In genomic region chr17:48046296-48046695, GRCh38 we compare ENCODE assay signal across 10 cellular contexts. TPM values are rescaled to one million over a fixed set of nuclear protein-coding genes. Genes with fewer than 3 reads are reported as not detected.
DNase-seq lines count a peak whose midpoint lies in the region; ATAC-seq and TF ChIP-seq lines count a peak whose summit lies in the region.
"Had no signal": no experiment of that assay in that cellular context is flagged by ENCODE, and none has a peak within 500 bp of the region (broad histone marks: within the 10 kb centered on the region; RNA-seq: fewer than 3 reads in every experiment).

No MANE protein-coding gene starts in this region.

- no TSS peak for BruUV-seq in OCI-LY7 (replicated peaks; lab: Mats Ljungman, UMichigan)

- no peaks in the 10 kb centered on the region for H3K27me3 ChIP-seq in GM23338 (ENCODE audit: insufficient read depth)
- H3K27me3 ChIP-seq: stomach had no signal

- H3K27ac Mint-ChIP-seq in GM23338 (0 out of 2 replicates have a peak overlapping the region, but pooled peaks have one; percentile 44), endothelial cell (ENCODE audit: unreplicated experiment) (no peak overlapping the region)

- H3K4me2 ChIP-seq in GM23338 (peak overlapping the region; percentile 91), OCI-LY7 (ENCODE audit: low read length) (peak overlapping the region; percentile 89)

- H3K36me3 ChIP-seq in GM23338 (ENCODE audit: insufficient read depth) (peaks cover 11% of the 10 kb centered on the region; the same call in 1 of the 2 replicates), OCI-LY7 (ENCODE audit: insufficient read depth, low read length) (peaks cover 10% of the 10 kb centered on the region)

- DNase-seq in GM23338 (ENCODE audit: low spot score) (no peak), OCI-LY7 (ENCODE audit: low spot score) (no peak), endothelial cell (ENCODE audit: low spot score) (no peak), sciatic nerve (ENCODE audit: low spot score) (peak; percentile 54), GM20000 (ENCODE audit: low spot score) (no peak)
- DNase-seq in activated CD8-positive, alpha-beta memory T cell treated with anti-CD3 and anti-CD28 coated beads, Interleukin-2, amount 50 U/mL, for 4 hours: no peak
- DNase-seq: activated CD4-positive, alpha-beta T cell treated with anti-CD3 and anti-CD28 coated beads for 1 hour; NCI-H774; stomach had no signal

- H3K27ac ChIP-seq in GM23338 (ENCODE audit: low read depth) (peak overlapping the region; percentile 89; the same call in 1 of the 2 replicates), OCI-LY7 (ENCODE audit: low read depth, low read length, poor library complexity, severe bottlenecking) (no peak overlapping the region)

- H3K27me3 Mint-ChIP-seq in GM23338 (ENCODE audit: insufficient read depth, low read depth, poor library complexity) (peaks cover 21% of the 10 kb centered on the region), endothelial cell (ENCODE audit: unreplicated experiment) (peaks cover 17% of the 10 kb centered on the region)

- H3K79me2 ChIP-seq in GM23338 (replicated peaks; ENCODE audit: insufficient read depth): peaks cover 42% of the 10 kb centered on the region
- H3K79me2 ChIP-seq in OCI-LY7 (ENCODE audit: insufficient read depth, low read depth, low read length): peaks cover 47% of the 10 kb centered on the region

- CTCF ChIA-PET in OCI-LY7 (lab: Charles Lee; ENCODE audit: unreplicated experiment): interaction anchor here (0.8 to 1.8 kb wide), 2 partner anchors 10 kb away, joined by 4 to 6 read pairs; no protein-coding TSS in a partner anchor

- H3K9me3 ChIP-seq in OCI-LY7 (ENCODE audit: low read length): no peaks in the 10 kb centered on the region
- H3K9me3 ChIP-seq: stomach had no signal

- H3K9me2 ChIP-seq in GM23338 (ENCODE audit: insufficient read depth) (no peaks in the 10 kb centered on the region), OCI-LY7 (ENCODE audit: insufficient read depth, low read length) (no peaks in the 10 kb centered on the region)

- H3K4me1 Mint-ChIP-seq in GM23338: peaks cover 42% of the 10 kb centered on the region
- peaks cover 35% of the 10 kb centered on the region for H3K4me1 Mint-ChIP-seq in endothelial cell (ENCODE audit: unreplicated experiment)

- intact Hi-C loops in OCI-LY7 (cut with micrococcal nuclease; ENCODE audit: unreplicated experiment) (no loop called here), sciatic nerve (cut with DNase I) (no loop called here)

- no peak for ATAC-seq in GM23338
- no peak for ATAC-seq in sciatic nerve
- no peak for ATAC-seq in HG02973 (IDR thresholded peaks at IDR 0.05; ENCODE audit: unreplicated experiment)

- H4K20me1 ChIP-seq in GM23338 (replicated peaks; ENCODE audit: insufficient read depth) (peaks cover 11% of the 10 kb centered on the region), OCI-LY7 (ENCODE audit: insufficient read depth, low read length) (no peaks in the 10 kb centered on the region; the same call in 1 of the 2 replicates)

- H3K36me3 Mint-ChIP-seq in GM23338 (ENCODE audit: low read depth): peaks cover 21% of the 10 kb centered on the region
- H3K36me3 Mint-ChIP-seq in endothelial cell (ENCODE audit: low read depth, unreplicated experiment): peaks cover 12% of the 10 kb centered on the region

- H3K4me3 Mint-ChIP-seq in GM23338 (peak overlapping the region; percentile 98), endothelial cell (ENCODE audit: unreplicated experiment) (peak overlapping the region; percentile 100)

- H3F3A ChIP-seq in GM23338 (replicated peaks; ENCODE audit: low read depth): peaks cover 9% of the 10 kb centered on the region; the same call in 1 of the 2 replicates

- H3K9me3 Mint-ChIP-seq in GM23338 (no peaks in the 10 kb centered on the region), endothelial cell (ENCODE audit: unreplicated experiment) (no peaks in the 10 kb centered on the region)

- TF ChIP-seq CTCF in GM23338 (conservative IDR thresholded peaks at IDR 0.05; ENCODE audit: low read depth in 2 of 2) (no peak), OCI-LY7 (conservative IDR thresholded peaks at IDR 0.05; ENCODE audit: low read length) (no peak), endothelial cell (IDR thresholded peaks at IDR 0.05; ENCODE audit: unreplicated experiment) (no peak), GM20000 (IDR thresholded peaks at IDR 0.05; ENCODE audit: extremely low read depth, missing control alignments) (no peak)

- H3K4me1 ChIP-seq in GM23338 (ENCODE audit: insufficient read depth) (peaks cover 34% of the 10 kb centered on the region), OCI-LY7 (ENCODE audit: insufficient read depth, low read length, poor library complexity, severe bottlenecking) (peaks cover 44% of the 10 kb centered on the region)

- POLR2A ChIA-PET in OCI-LY7 (lab: Charles Lee): interaction anchor here (3.6 kb wide), 1 partner anchor 10 kb away, joined by 29 read pairs; no protein-coding TSS in a partner anchor

- H3K4me3 ChIP-seq in GM23338: peak overlapping the region; percentile 90
- H3K4me3 ChIP-seq in OCI-LY7 (ENCODE audit: low read depth, low read length, poor library complexity, severe bottlenecking): peak overlapping the region; percentile 78

- H2AFZ ChIP-seq in GM23338: no peak overlapping the region
- H2AFZ ChIP-seq in OCI-LY7 (ENCODE audit: low read length): no peak overlapping the region

TF ChIP-seq in GM23338, 12 proteins besides CTCF, POLR2A, EP300 and RAD21 (continues in another document):
- TF ChIP-seq CREB1 (CRISPR knock-in tag; IDR thresholded peaks at IDR 0.05; ENCODE audit: low read depth): no peak
- no peak for TF ChIP-seq REST (IDR thresholded peaks at IDR 0.05; ENCODE audit: unreplicated experiment)

RNA-seq across cellular contexts. Expression of gene NFE2L1, which starts 1.9 kb away (rescaled TPM):
- total RNA-seq in GM23338 (2014; rRNA removed; shearing (Covaris generic)): 138 and 157 TPM in 2 replicates
- polyA plus RNA-seq in GM23338 (2016; fragmentation: Nextera tagmentation; extraction: Ambion mirVana): 39.9 and 49.9 TPM in 2 replicates
- 42.3 and 60.1 TPM in 2 replicates for total RNA-seq in OCI-LY7 (2014; rRNA removed; shearing (Covaris generic))
- total RNA-seq in OCI-LY7 (2022): 106 and 124 TPM in 2 replicates
- 243 TPM for total RNA-seq in endothelial cell (ENCODE audit: unreplicated experiment)
- 287 TPM for total RNA-seq in sciatic nerve

RNA-seq across cellular contexts. Expression of gene COPZ2, which starts 8.7 kb away (rescaled TPM):
- not detected in 2 replicates for total RNA-seq in GM23338 (2014; rRNA removed; shearing (Covaris generic))
- not detected in 2 replicates for polyA plus RNA-seq in GM23338 (2016; fragmentation: Nextera tagmentation; extraction: Ambion mirVana)
- 1.2 TPM in 1 of 2 replicates, not detected in the other for total RNA-seq in OCI-LY7 (2014; rRNA removed; shearing (Covaris generic))
- total RNA-seq in OCI-LY7 (2022) (1.4 and 1.7 TPM in 2 replicates), endothelial cell (ENCODE audit: unreplicated experiment) (not detected), sciatic nerve (72.7 TPM)

RNA-seq across cellular contexts. Expression of gene CBX1, which starts 55.0 kb away (rescaled TPM):
- 113 and 127 TPM in 2 replicates for total RNA-seq in GM23338 (2014; rRNA removed; shearing (Covaris generic))
- polyA plus RNA-seq in GM23338 (2016; fragmentation: Nextera tagmentation; extraction: Ambion mirVana): 223 and 243 TPM in 2 replicates
- 59.7 and 64.5 TPM in 2 replicates for total RNA-seq in OCI-LY7 (2014; rRNA removed; shearing (Covaris generic))
- total RNA-seq in OCI-LY7 (2022): 68.2 and 70.4 TPM in 2 replicates
- total RNA-seq in endothelial cell (ENCODE audit: unreplicated experiment): 91.1 TPM
- 53.0 TPM for total RNA-seq in sciatic nerve

Comparison
In these comparisons a context has a peak if more than half of its experiments do, and no peak if none do; other contexts are left out.
1. RNA of gene COPZ2, which starts 8.7 kb away (total RNA-seq): 72.7 TPM in sciatic nerve (single experiment); 1.2 to 1.7 TPM in OCI-LY7, not detected in endothelial cell (single experiment) and not detected in GM23338; every median in the first group is over 10 times any median in the second.